20 cellular contexts compared by ENCODE assay signal in genomic region chr12:9773216-9773877, GRCh38. TPM values are rescaled to one million over a fixed set of nuclear protein-coding genes. Genes with fewer than 3 reads are reported as not detected.
DNase-seq lines count a peak whose midpoint lies in the region; ATAC-seq, FAIRE-seq and TF ChIP-seq lines count a peak whose summit lies in the region.
"Had no signal": no experiment of that assay in that cellular context is flagged by ENCODE, and none has a peak within 500 bp of the region (broad histone marks: within the 10 kb centered on the region; RNA-seq: fewer than 3 reads in every experiment).

No MANE protein-coding gene starts in this region.

- no peak for TF ChIP-seq RAD21 in K562 (CRISPR knock-in tag; conservative IDR thresholded peaks at IDR 0.05 in 1 of 2, IDR thresholded peaks at IDR 0.05 in 1 of 2)

- no peaks in the 10 kb centered on the region for H3K27me3 ChIP-seq in K562 (ENCODE audit: control insufficient read depth in 2 of 2, insufficient read depth in 2 of 2, low read length in 2 of 2)
- H3K27me3 ChIP-seq: brain microvascular endothelial cell, hepatocyte, right atrium auricular region had no signal

- BruUV-seq in K562 (replicated peaks; lab: Mats Ljungman, UMichigan): no TSS peak

- no peak overlapping the region for H3K4me3 ChIP-seq in K562
- H3K4me3 ChIP-seq: hepatocyte, lung, right atrium auricular region, thoracic aorta had no signal

- POLR2A ChIA-PET in K562 (lab: Yijun Ruan, JAX): no interaction called here

- no peak for TF ChIP-seq EP300 in K562 (IDR thresholded peaks at IDR 0.05; ENCODE audit: low read length)

- CTCF ChIA-PET in K562 (lab: Yijun Ruan, JAX; ENCODE audit: low intra/inter-chr PET ratio): no interaction called here

- no peak for TF ChIP-seq CTCF in K562 (IDR thresholded peaks at IDR 0.05 in 2 of 3, conservative IDR thresholded peaks at IDR 0.05 in 1 of 3; ENCODE audit: insufficient read depth in 2 of 3, low read depth in 1 of 3, low read length in 3 of 3)

- peak; percentile 78 for ATAC-seq in T-helper 17 cell
- ATAC-seq in K562: no peak
- no peak for ATAC-seq in GM21360 (IDR thresholded peaks at IDR 0.05; ENCODE audit: unreplicated experiment)

- no peaks in the 10 kb centered on the region for H3K79me2 ChIP-seq in K562 (ENCODE audit: control insufficient read depth, insufficient read depth, low read length)
- H3K79me2 ChIP-seq: hepatocyte had no signal

- H3K36me3 Mint-ChIP-seq in activated naive CD4-positive, alpha-beta T cell treated with anti-CD3 and anti-CD28 coated beads, Interleukin-2, amount 50 U/mL, for 24 hours: no peaks in the 10 kb centered on the region
- H3K36me3 Mint-ChIP-seq in T-helper 17 cell (ENCODE audit: low read depth): no peaks in the 10 kb centered on the region
- H3K36me3 Mint-ChIP-seq: IgD-negative memory B cell had no signal

- H3K9me3 ChIP-seq in T-helper 17 cell (ENCODE audit: control insufficient read depth, low read length, poor library complexity, severe bottlenecking) (no peaks in the 10 kb centered on the region), K562 (replicated peaks; ENCODE audit: control insufficient read depth, insufficient read depth, low read depth, low read length) (no peaks in the 10 kb centered on the region)
- H3K9me3 ChIP-seq: right atrium auricular region, thoracic aorta had no signal

- in situ Hi-C loops in K562 (cut with MboI): no loop called here

- peaks cover 0 to 9% of the 10 kb centered on the region in 2 experiments; a peak in 2 of 5 replicates for H3K4me1 ChIP-seq in K562 (replicated peaks in 1 of 2; ENCODE audit: control insufficient read depth in 2 of 2, insufficient read depth in 2 of 2, low read length in 2 of 2)
- H3K4me1 ChIP-seq: right atrium auricular region had no signal

- intact Hi-C loops in K562 (cut with micrococcal nuclease): no loop called here

- no peaks in the 10 kb centered on the region for H3K36me3 ChIP-seq in K562 (ENCODE audit: control insufficient read depth, insufficient read depth, low read length)
- H3K36me3 ChIP-seq: brain microvascular endothelial cell, right atrium auricular region, thoracic aorta, WERI-Rb-1 had no signal

- peak overlapping the region; percentile 98 for H3K27ac Mint-ChIP-seq in activated naive CD4-positive, alpha-beta T cell treated with anti-CD3 and anti-CD28 coated beads, Interleukin-2, amount 50 U/mL, for 24 hours
- H3K27ac Mint-ChIP-seq in T-helper 17 cell: peak overlapping the region; percentile 76
- H3K27ac Mint-ChIP-seq: IgD-negative memory B cell had no signal

- no peaks in the 10 kb centered on the region for H3K27me3 Mint-ChIP-seq in activated naive CD4-positive, alpha-beta T cell treated with anti-CD3 and anti-CD28 coated beads, Interleukin-2, amount 50 U/mL, for 24 hours
- H3K27me3 Mint-ChIP-seq in T-helper 17 cell: no peaks in the 10 kb centered on the region
- H3K27me3 Mint-ChIP-seq: IgD-negative memory B cell had no signal

- H3K4me3 Mint-ChIP-seq in activated naive CD4-positive, alpha-beta T cell treated with anti-CD3 and anti-CD28 coated beads, Interleukin-2, amount 50 U/mL, for 24 hours: peak overlapping the region; percentile 34
- H3K4me3 Mint-ChIP-seq in T-helper 17 cell: peak overlapping the region; percentile 77

- DNase-seq in activated naive CD4-positive, alpha-beta T cell treated with anti-CD3 and anti-CD28 coated beads, Interleukin-2, amount 50 U/mL, for 16 hours: no peak
- DNase-seq in T-helper 17 cell (no peak), K562 (ENCODE audit: extremely low read depth in 1 of 4, low spot score in 3 of 4) (no peak), NCI-H82 (lab: John Stamatoyannopoulos, UW) (no peak), NCI-H524 (lab: John Stamatoyannopoulos, UW) (no peak)
- DNase-seq: brain microvascular endothelial cell, MV-4-11, NCI-H2029 treated with DMSO at 0.1 percent for 48 hours, NCI-H446 treated with DMSO at 0.1 percent for 48 hours, WERI-Rb-1 had no signal

- H3K9me1 ChIP-seq in K562 (ENCODE audit: control insufficient read depth, insufficient read depth, low read length): peaks cover 3% of the 10 kb centered on the region

- H3K4me1 Mint-ChIP-seq in activated naive CD4-positive, alpha-beta T cell treated with anti-CD3 and anti-CD28 coated beads, Interleukin-2, amount 50 U/mL, for 24 hours: peaks cover 96% of the 10 kb centered on the region
- peaks cover 53% of the 10 kb centered on the region for H3K4me1 Mint-ChIP-seq in T-helper 17 cell

- no peak overlapping the region for H3K4me2 ChIP-seq in K562 (ENCODE audit: insufficient read depth, low read length)
- H3K4me2 ChIP-seq: hepatocyte had no signal

- WGBS in K562 (ENCODE audit: insufficient coverage, low coverage, missing lambda C conversion rate): 22% methylated on average over 2 of the region's 2 CpGs

- H3K9me3 Mint-ChIP-seq in activated naive CD4-positive, alpha-beta T cell treated with anti-CD3 and anti-CD28 coated beads, Interleukin-2, amount 50 U/mL, for 24 hours: peaks cover 11% of the 10 kb centered on the region
- H3K9me3 Mint-ChIP-seq: IgD-negative memory B cell had no signal

- H2AFZ ChIP-seq in K562 (ENCODE audit: low read depth, low read length): no peak overlapping the region; the same call in 1 of the 2 replicates
- H2AFZ ChIP-seq: hepatocyte had no signal

- no peak overlapping the region for H3K9ac ChIP-seq in K562 (ENCODE audit: insufficient read depth in 1 of 2, low read depth in 2 of 2, low read length in 2 of 2)

- FAIRE-seq in K562 (lab: Jason Lieb, UNC): no peak
- FAIRE-seq: GM18507, islet of Langerhans had no signal

- H3K27ac ChIP-seq in K562 (ENCODE audit: extremely low read depth, low read depth, low read length): no peak overlapping the region
- H3K27ac ChIP-seq: brain microvascular endothelial cell, hepatocyte, right atrium auricular region, thoracic aorta, WERI-Rb-1 had no signal

- H4K20me1 ChIP-seq in K562 (replicated peaks; ENCODE audit: control insufficient read depth, insufficient read depth, low read length): no peaks in the 10 kb centered on the region

- no peak for TF ChIP-seq POLR2A in K562 (conservative IDR thresholded peaks at IDR 0.05)

RNA-seq across cellular contexts. Expression of gene CD69, which starts 12.6 kb away (rescaled TPM):
- 1,000 to 10,000 TPM; 1,001 to 1,104 TPM for total RNA-seq in T-helper 17 cell
- total RNA-seq in K562 (2011; cell fraction: chromatin; rRNA removed; ENCODE audit: low replicate concordance): 70.8 and 196 TPM in 2 replicates
- 41.4 and 48.8 TPM in 2 replicates for total RNA-seq in K562 (2011; cell fraction: nucleolus; rRNA removed)
- 83.1 and 113 TPM in 2 replicates for total RNA-seq in K562 (2011; cell fraction: nucleoplasm; rRNA removed)
- 28.0 and 30.1 TPM in 2 replicates for total RNA-seq in K562 (2014; rRNA removed)
- 68.9 and 77.6 TPM in 2 replicates for total RNA-seq in K562 (2014; rRNA removed; fragmentation: Illumina TruSeq; extraction: Trizol)
- 8.8 and 11.7 TPM in 2 replicates for total RNA-seq in K562 (2015; rRNA removed; fragmentation: Illumina TruSeq; extraction: Trizol)
- 38.3 and 45.9 TPM in 2 replicates for total RNA-seq in K562 (2021)
- 57.1 and 76.4 TPM in 2 replicates for polyA plus RNA-seq in K562 (2011; rRNA removed)
- polyA plus RNA-seq in K562 (2011; cell fraction: cytosol; rRNA removed): 10.3 and 25.7 TPM in 2 replicates
- polyA plus RNA-seq in K562 (2011; cell fraction: nucleus; rRNA removed): 47.5 and 89.0 TPM in 2 replicates
- 43.7 and 113 TPM in 2 replicates for polyA plus RNA-seq in K562 (2012)
- polyA plus RNA-seq in K562 (2014; fragmentation: Illumina TruSeq; extraction: Trizol): 38.7 and 54.4 TPM in 2 replicates
- polyA plus RNA-seq in K562 (2014; fragmentation: Nextera tagmentation; extraction: Ambion mirVana): 100 to 1,000 TPM; 160 to 243 TPM
- 52.2 and 66.0 TPM in 2 replicates for polyA plus RNA-seq in K562 (2014; rRNA removed)
- 92.1 and 154 TPM in 2 replicates for polyA minus RNA-seq in K562 (2011; rRNA and poly(A)+ RNA removed)
- 13.4 and 19.7 TPM in 2 replicates for polyA minus RNA-seq in K562 (2011; cell fraction: cytosol; rRNA and poly(A)+ RNA removed)
- 86.0 and 194 TPM in 2 replicates for polyA minus RNA-seq in K562 (2011; cell fraction: nucleus; rRNA and poly(A)+ RNA removed)
- total RNA-seq: osteocyte had no signal

RNA-seq across cellular contexts. Expression of gene CLECL1, which starts 40.5 kb away (rescaled TPM):
- total RNA-seq in T-helper 17 cell: 1 to 10 TPM; 1.5 TPM
- not detected in 2 replicates for total RNA-seq in K562 (2011; cell fraction: chromatin; rRNA removed; ENCODE audit: low replicate concordance)
- total RNA-seq in K562 (2011; cell fraction: nucleolus; rRNA removed): not detected in 2 replicates
- not detected in 2 replicates for total RNA-seq in K562 (2011; cell fraction: nucleoplasm; rRNA removed)
- not detected in 2 replicates for total RNA-seq in K562 (2014; rRNA removed)
- total RNA-seq in K562 (2014; rRNA removed; fragmentation: Illumina TruSeq; extraction: Trizol): not detected in 2 replicates
- total RNA-seq in K562 (2015; rRNA removed; fragmentation: Illumina TruSeq; extraction: Trizol): 0.25 TPM in 1 of 2 replicates, not detected in the other
- total RNA-seq in K562 (2021): not detected in 2 replicates
- polyA plus RNA-seq in K562 (2011; rRNA removed): not detected in 2 replicates
- not detected in 2 replicates for polyA plus RNA-seq in K562 (2011; cell fraction: cytosol; rRNA removed)
- not detected in 2 replicates for polyA plus RNA-seq in K562 (2011; cell fraction: nucleus; rRNA removed)
- polyA plus RNA-seq in K562 (2012): 0.13 TPM in 1 of 2 replicates, not detected in the other
- not detected in 2 replicates for polyA plus RNA-seq in K562 (2014; fragmentation: Illumina TruSeq; extraction: Trizol)
- under 1 TPM in 1 of 2 experiments, not detected in 1; 0.13 TPM for polyA plus RNA-seq in K562 (2014; fragmentation: Nextera tagmentation; extraction: Ambion mirVana)
- not detected in 2 replicates for polyA plus RNA-seq in K562 (2014; rRNA removed)
- not detected in 2 replicates for polyA minus RNA-seq in K562 (2011; rRNA and poly(A)+ RNA removed)
- polyA minus RNA-seq in K562 (2011; cell fraction: cytosol; rRNA and poly(A)+ RNA removed): not detected in 2 replicates
- polyA minus RNA-seq in K562 (2011; cell fraction: nucleus; rRNA and poly(A)+ RNA removed): not detected in 2 replicates
- total RNA-seq: hepatocyte, osteocyte, right atrium auricular region had no signal
- polyA plus RNA-seq: hepatocyte had no signal

RNA-seq across cellular contexts. Expression of gene KLRF1, which starts 53.9 kb away (rescaled TPM):
- under 1 TPM; 0.52 to 0.57 TPM for total RNA-seq in T-helper 17 cell
- total RNA-seq in K562 (2011; cell fraction: chromatin; rRNA removed; ENCODE audit: low replicate concordance): 0.42 and 1.4 TPM in 2 replicates
- 0.53 TPM in 1 of 2 replicates, not detected in the other for total RNA-seq in K562 (2011; cell fraction: nucleolus; rRNA removed)
- 2.4 TPM in 1 of 2 replicates, not detected in the other for total RNA-seq in K562 (2011; cell fraction: nucleoplasm; rRNA removed)
- 0.24 and 0.77 TPM in 2 replicates for total RNA-seq in K562 (2014; rRNA removed)
- 0.99 and 1.1 TPM in 2 replicates for total RNA-seq in K562 (2014; rRNA removed; fragmentation: Illumina TruSeq; extraction: Trizol)
- total RNA-seq in K562 (2015; rRNA removed; fragmentation: Illumina TruSeq; extraction: Trizol): 0.90 and 1.1 TPM in 2 replicates
- 0.72 and 1.3 TPM in 2 replicates for total RNA-seq in K562 (2021)
- polyA plus RNA-seq in K562 (2011; rRNA removed): 1.1 and 1.3 TPM in 2 replicates
- 0.71 TPM in 1 of 2 replicates, not detected in the other for polyA plus RNA-seq in K562 (2011; cell fraction: cytosol; rRNA removed)
- polyA plus RNA-seq in K562 (2011; cell fraction: nucleus; rRNA removed): 0.55 and 2.5 TPM in 2 replicates
- polyA plus RNA-seq in K562 (2012): 1.0 and 1.1 TPM in 2 replicates
- polyA plus RNA-seq in K562 (2014; fragmentation: Illumina TruSeq; extraction: Trizol): 1.00 and 1.3 TPM in 2 replicates
- polyA plus RNA-seq in K562 (2014; fragmentation: Nextera tagmentation; extraction: Ambion mirVana): under 1 TPM; 0.48 to 0.53 TPM
- 1.8 and 2.1 TPM in 2 replicates for polyA plus RNA-seq in K562 (2014; rRNA removed)
- 0.21 and 0.36 TPM in 2 replicates for polyA minus RNA-seq in K562 (2011; rRNA and poly(A)+ RNA removed)
- not detected in 2 replicates for polyA minus RNA-seq in K562 (2011; cell fraction: cytosol; rRNA and poly(A)+ RNA removed)
- 0.78 TPM in 1 of 2 replicates, not detected in the other for polyA minus RNA-seq in K562 (2011; cell fraction: nucleus; rRNA and poly(A)+ RNA removed)
- total RNA-seq: hepatocyte, osteocyte had no signal
- polyA plus RNA-seq: hepatocyte had no signal

Comparison
In these comparisons a context has a peak if more than half of its experiments do, and no peak if none do; other contexts are left out.
1. RNA of gene CD69, which starts 12.6 kb away (total RNA-seq): 1,001 to 1,104 TPM in T-helper 17 cell; 8.8 to 196 TPM in K562; every median in the first group is over 4 times any median in the second.